20 cellular contexts compared by ENCODE assay signal in genomic region chr4:89288430-89288829, GRCh38. TPM values are rescaled to one million over a fixed set of nuclear protein-coding genes. Genes with fewer than 3 reads are reported as not detected.
DNase-seq lines count a peak whose midpoint lies in the region; ATAC-seq and TF ChIP-seq lines count a peak whose summit lies in the region.
"Had no signal": no experiment of that assay in that cellular context is flagged by ENCODE, and none has a peak within 500 bp of the region (broad histone marks: within the 10 kb centered on the region; RNA-seq: fewer than 3 reads in every experiment).

No MANE protein-coding gene starts in this region.

- no peak for DNase-seq in activated T-cell treated with anti-CD3 and anti-CD28 coated beads, Interleukin-2, amount 50 U/mL, for 24 hours
- no peak for DNase-seq in activated T-cell treated with anti-CD3 and anti-CD28 coated beads for 4 hours
- DNase-seq in CD4-positive, alpha-beta memory T cell: no peak
- DNase-seq in activated CD4-positive, alpha-beta memory T cell treated with anti-CD3 and anti-CD28 coated beads, Interleukin-2, amount 10 ng/mL, durations not matched to agents 7 days and 5 days: no peak
- DNase-seq in mesendoderm: no peak
- DNase-seq in GM20000 (ENCODE audit: low spot score): no peak
- DNase-seq in stimulated activated naive CD4-positive, alpha-beta T cell (lab: John Stamatoyannopoulos, UW): no peak
- DNase-seq: activated naive CD8-positive, alpha-beta T cell treated with anti-CD3 and anti-CD28 coated beads, Interleukin-2, amount 10 ng/mL, durations not matched to agents 7 days and 5 days; DMS53; Karpas-422; kidney glomerular epithelial cell; NCI-H1092; NCI-H2029 treated with DMSO at 0.1 percent for 48 hours; nephron progenitor cell; posterior cingulate gyrus; stimulated activated CD4-positive, alpha-beta T cell treated with anti-CD3 and anti-CD28 coated beads, Interleukin-2, amount 100 ng/mL, for 48 hours; WERI-Rb-1 had no signal

- no peaks in the 10 kb centered on the region for H3K79me1 ChIP-seq in mesendoderm (ENCODE audit: low read length)

- peak overlapping the region; percentile 69 for H3K4me3 Mint-ChIP-seq in activated T-cell treated with anti-CD3 and anti-CD28 coated beads, Interleukin-2, amount 50 U/mL, for 24 hours
- H3K4me3 Mint-ChIP-seq in CD4-positive, alpha-beta memory T cell: peak overlapping the region; percentile 72 to 92 (median 83)
- peak overlapping the region; percentile 66 for H3K4me3 Mint-ChIP-seq in activated CD4-positive, alpha-beta memory T cell treated with anti-CD3 and anti-CD28 coated beads, Interleukin-2, amount 10 ng/mL, durations not matched to agents 7 days and 5 days
- H3K4me3 Mint-ChIP-seq: brain, CD14-positive monocyte, nephron progenitor cell had no signal

- no peak overlapping the region for H3K9ac ChIP-seq in mesendoderm (ENCODE audit: low read length)

- no peak overlapping the region for H2BK120ac ChIP-seq in mesendoderm (ENCODE audit: low read depth, low read length)

- H2BK15ac ChIP-seq in mesendoderm (replicated peaks; ENCODE audit: low read depth): no peak overlapping the region

- peak overlapping the region in 1 of 2 donors; percentile 31 for H3K4me3 ChIP-seq in CD4-positive, alpha-beta memory T cell (ENCODE audit: low read length in 2 of 2)
- H3K4me3 ChIP-seq in mesendoderm (ENCODE audit: low read length): no peak overlapping the region

- H3K79me2 ChIP-seq in mesendoderm (ENCODE audit: control insufficient read depth, insufficient read depth, low read length): no peaks in the 10 kb centered on the region

- POLR2A ChIA-PET in CD4-positive, alpha-beta memory T cell (lab: Charles Lee; ENCODE audit: partially characterized antibody): interaction anchor here (1.3 to 10.5 kb wide), 7 partner anchors 9 to 30 kb away, joined by 3 to 453 read pairs (median 6); partner anchors contain the start of gene GPRIN3
- POLR2A ChIA-PET in activated CD4-positive, alpha-beta memory T cell treated with anti-CD3 and anti-CD28 coated beads, Interleukin-2, amount 10 ng/mL, durations not matched to agents 7 days and 5 days (lab: Charles Lee): interaction anchor here (1.2 to 10.4 kb wide), 5 partner anchors 13 to 150 kb away, joined by 3 to 516 read pairs (median 8); partner anchors contain the start of gene GPRIN3

- no peak for TF ChIP-seq CTCF in GM20000 (IDR thresholded peaks at IDR 0.05; ENCODE audit: extremely low read depth, missing control alignments)

- peaks cover 96% of the 10 kb centered on the region for H3K4me1 Mint-ChIP-seq in activated T-cell treated with anti-CD3 and anti-CD28 coated beads, Interleukin-2, amount 50 U/mL, for 24 hours (ENCODE audit: low read depth)
- peaks cover 80 to 83% (median 81%) of the 10 kb centered on the region in 4 donors for H3K4me1 Mint-ChIP-seq in CD4-positive, alpha-beta memory T cell
- peaks cover 96% of the 10 kb centered on the region for H3K4me1 Mint-ChIP-seq in activated CD4-positive, alpha-beta memory T cell treated with anti-CD3 and anti-CD28 coated beads, Interleukin-2, amount 10 ng/mL, durations not matched to agents 7 days and 5 days
- H3K4me1 Mint-ChIP-seq: brain, nephron progenitor cell had no signal

- ATAC-seq in HG02981 (IDR thresholded peaks at IDR 0.05; ENCODE audit: unreplicated experiment): no peak

- H2AK5ac ChIP-seq in mesendoderm (ENCODE audit: low read length): no peak overlapping the region

- H3K9me3 ChIP-seq in CD4-positive, alpha-beta memory T cell (ENCODE audit: control insufficient read depth in 1 of 2, low read length in 2 of 2): no peaks in the 10 kb centered on the region

- H3K9me3 Mint-ChIP-seq in activated T-cell treated with anti-CD3 and anti-CD28 coated beads, Interleukin-2, amount 50 U/mL, for 24 hours: peaks cover 2% of the 10 kb centered on the region
- H3K9me3 Mint-ChIP-seq in CD4-positive, alpha-beta memory T cell: peaks cover 0 to 4% (median under 1%) of the 10 kb centered on the region in 8 donors
- H3K9me3 Mint-ChIP-seq in activated CD4-positive, alpha-beta memory T cell treated with anti-CD3 and anti-CD28 coated beads, Interleukin-2, amount 10 ng/mL, durations not matched to agents 7 days and 5 days: no peaks in the 10 kb centered on the region
- H3K9me3 Mint-ChIP-seq: activated naive CD8-positive, alpha-beta T cell treated with anti-CD3 and anti-CD28 coated beads, Interleukin-2, amount 10 ng/mL, durations not matched to agents 7 days and 5 days; CD14-positive monocyte had no signal

- peak overlapping the region; percentile 81 for H4K8ac ChIP-seq in mesendoderm (ENCODE audit: low read depth, low read length)

- peak overlapping the region; percentile 67 for H3K27ac ChIP-seq in CD4-positive, alpha-beta memory T cell (ENCODE audit: low read depth, low read length)
- no peak overlapping the region for H3K27ac ChIP-seq in mesendoderm (ENCODE audit: low read depth, low read length)
- H3K27ac ChIP-seq: WERI-Rb-1 had no signal

- no peak overlapping the region for H3K18ac ChIP-seq in mesendoderm (ENCODE audit: low read length)

- H2BK5ac ChIP-seq in mesendoderm (ENCODE audit: low read length): no peak overlapping the region

- no peaks in the 10 kb centered on the region for H3K27me3 Mint-ChIP-seq in activated T-cell treated with anti-CD3 and anti-CD28 coated beads, Interleukin-2, amount 50 U/mL, for 24 hours
- H3K27me3 Mint-ChIP-seq in CD4-positive, alpha-beta memory T cell: no peaks in the 10 kb centered on the region
- H3K27me3 Mint-ChIP-seq in activated CD4-positive, alpha-beta memory T cell treated with anti-CD3 and anti-CD28 coated beads, Interleukin-2, amount 10 ng/mL, durations not matched to agents 7 days and 5 days: no peaks in the 10 kb centered on the region
- H3K27me3 Mint-ChIP-seq: activated naive CD8-positive, alpha-beta T cell treated with anti-CD3 and anti-CD28 coated beads, Interleukin-2, amount 10 ng/mL, durations not matched to agents 7 days and 5 days had no signal

- no peak overlapping the region for H3K56ac ChIP-seq in mesendoderm (ENCODE audit: low read length)

- intact Hi-C loops in CD4-positive, alpha-beta memory T cell (cut with micrococcal nuclease): loop anchor here (2.0 kb wide), 1 partner anchor 14 kb away; no protein-coding TSS in a partner anchor

- H3K4ac ChIP-seq in mesendoderm (ENCODE audit: low read depth, low read length): no peak overlapping the region

- H3K4me1 ChIP-seq in CD4-positive, alpha-beta memory T cell (ENCODE audit: insufficient read depth, low read length): peaks cover 97% of the 10 kb centered on the region
- peaks cover 9% of the 10 kb centered on the region for H3K4me1 ChIP-seq in mesendoderm (ENCODE audit: control insufficient read depth, low read depth, low read length)

- H3K27ac Mint-ChIP-seq in activated T-cell treated with anti-CD3 and anti-CD28 coated beads, Interleukin-2, amount 50 U/mL, for 24 hours: peak overlapping the region; percentile 93
- H3K27ac Mint-ChIP-seq in CD4-positive, alpha-beta memory T cell: peak overlapping the region in 6 of 7 donors; percentile 96 to 97 (median 96)
- H3K27ac Mint-ChIP-seq in activated CD4-positive, alpha-beta memory T cell treated with anti-CD3 and anti-CD28 coated beads, Interleukin-2, amount 10 ng/mL, durations not matched to agents 7 days and 5 days: peak overlapping the region; percentile 83
- H3K27ac Mint-ChIP-seq: brain, nephron progenitor cell had no signal

- H3K23ac ChIP-seq in mesendoderm (ENCODE audit: low read length): no peak overlapping the region

- peaks cover 12% of the 10 kb centered on the region for H3K36me3 Mint-ChIP-seq in activated T-cell treated with anti-CD3 and anti-CD28 coated beads, Interleukin-2, amount 50 U/mL, for 24 hours (ENCODE audit: low read depth)
- H3K36me3 Mint-ChIP-seq in CD4-positive, alpha-beta memory T cell: peaks cover 12 to 26% of the 10 kb centered on the region in 2 donors
- peaks cover 71% of the 10 kb centered on the region for H3K36me3 Mint-ChIP-seq in activated CD4-positive, alpha-beta memory T cell treated with anti-CD3 and anti-CD28 coated beads, Interleukin-2, amount 10 ng/mL, durations not matched to agents 7 days and 5 days (ENCODE audit: low read depth)

- no peaks in the 10 kb centered on the region for H3K27me3 ChIP-seq in CD4-positive, alpha-beta memory T cell (ENCODE audit: insufficient read depth, low read length)
- no peaks in the 10 kb centered on the region for H3K27me3 ChIP-seq in mesendoderm (ENCODE audit: insufficient read depth, low read length, poor library complexity)

- no CpG with 5 or more reads among the region's 2 CpGs for WGBS in mesendoderm (ENCODE audit: extremely low coverage, insufficient coverage, low lambda C conversion rate)

- CTCF ChIA-PET in CD4-positive, alpha-beta memory T cell (lab: Charles Lee; ENCODE audit: partially characterized antibody): interaction anchor here (0.6 to 10.5 kb wide), 3 partner anchors 8 to 31 kb away, joined by 3 to 160 read pairs (median 27); no protein-coding TSS in a partner anchor
- CTCF ChIA-PET in activated CD4-positive, alpha-beta memory T cell treated with anti-CD3 and anti-CD28 coated beads, Interleukin-2, amount 10 ng/mL, durations not matched to agents 7 days and 5 days (lab: Charles Lee): interaction anchor here (1.0 to 1.3 kb wide), 3 partner anchors 9 to 33 kb away, joined by 3 to 5 read pairs (median 3); no protein-coding TSS in a partner anchor

- H3K4me2 ChIP-seq in mesendoderm (ENCODE audit: low read length): no peak overlapping the region

- no peaks in the 10 kb centered on the region for H3K36me3 ChIP-seq in CD4-positive, alpha-beta memory T cell (ENCODE audit: insufficient read depth, low read length)
- H3K36me3 ChIP-seq in mesendoderm (ENCODE audit: control insufficient read depth, insufficient read depth, low read length): no peaks in the 10 kb centered on the region
- H3K36me3 ChIP-seq: WERI-Rb-1 had no signal

- H4K5ac ChIP-seq in mesendoderm (ENCODE audit: low read length): no peak overlapping the region

RNA-seq across cellular contexts. Expression of gene GPRIN3, which starts 19.2 kb away (rescaled TPM):
- total RNA-seq in CD4-positive, alpha-beta memory T cell: 10 to 100 TPM; 32.5 TPM
- polyA plus RNA-seq in CD4-positive, alpha-beta memory T cell: 10 to 100 TPM in 1 of 2 donors, 1 to 10 TPM in 1; 6.9 to 18.9 TPM
- total RNA-seq in activated CD4-positive, alpha-beta memory T cell treated with anti-CD3 and anti-CD28 coated beads, Interleukin-2, amount 10 ng/mL, durations not matched to agents 7 days and 5 days: 100 to 1,000 TPM; 102 to 106 TPM
- 0.69 TPM for polyA plus RNA-seq in mesendoderm (2013, experiment 1 of 2)
- 0.67 TPM for polyA plus RNA-seq in mesendoderm (2013, experiment 2 of 2)
